25 cellular contexts compared by ENCODE assay signal in genomic region chr6:46549155-46549554, GRCh38. TPM values are rescaled to one million over a fixed set of nuclear protein-coding genes. Genes with fewer than 3 reads are reported as not detected.
DNase-seq lines count a peak whose midpoint lies in the region; ATAC-seq, FAIRE-seq and TF ChIP-seq lines count a peak whose summit lies in the region.
"Had no signal": no experiment of that assay in that cellular context is flagged by ENCODE, and none has a peak within 500 bp of the region (broad histone marks: within the 10 kb centered on the region; RNA-seq: fewer than 3 reads in every experiment).

No MANE protein-coding gene starts in this region.

- DNase-seq in Caki2 (ENCODE audit: low read depth) (peak; percentile 1), M059J (ENCODE audit: low read depth) (peak; percentile 8), bronchial epithelial cell (ENCODE audit: low read depth) (peak; percentile 4), cortex of kidney (lab: John Stamatoyannopoulos, UW) (no peak), tibial nerve (ENCODE audit: low spot score in 2 of 2) (no peak)
- DNase-seq: activated CD4-positive, alpha-beta T cell treated with anti-CD3 and anti-CD28 coated beads, Interleukin-2, amount 50 U/mL, for 4 hours; activated CD8-positive, alpha-beta memory T cell treated with anti-CD3 and anti-CD28 coated beads, Interleukin-2, amount 10 ng/mL, durations not matched to agents 7 days and 5 days; activated gamma-delta T cell treated with Interleukin-2 at 50 U/mL for 16 hours; activated naive CD8-positive, alpha-beta T cell treated with anti-CD3 and anti-CD28 coated beads, Interleukin-2, amount 50 U/mL, for 24 hours; activated T-cell treated with anti-CD3 and anti-CD28 coated beads, Interleukin-2, amount 50 U/mL, for 4 hours; DMS79; dorsolateral prefrontal cortex; H9; heart right ventricle; left colon; MV-4-11; NCI-H510A; ovary; PC-3; right cardiac atrium; transverse colon had no signal

- no peak for TF ChIP-seq RAD21 in neural cell (conservative IDR thresholded peaks at IDR 0.05)

- no peak for TF ChIP-seq POLR2A in tibial nerve (IDR thresholded peaks at IDR 0.05)

- TF ChIP-seq EP300 in neural cell (conservative IDR thresholded peaks at IDR 0.05; ENCODE audit: poor library complexity, severe bottlenecking) (peak; percentile 82), tibial nerve (IDR thresholded peaks at IDR 0.05) (no peak)

- H3K9me2 ChIP-seq in neural cell (ENCODE audit: insufficient read depth, low read length), result no peaks in the 10 kb centered on the region

- H3K9me3 ChIP-seq in neural cell (ENCODE audit: low read length), result no peaks in the 10 kb centered on the region
- H3K9me3 ChIP-seq in tibial nerve, result peaks cover 0 to 17% (median 3%) of the 10 kb centered on the region in 4 donors
- H3K9me3 ChIP-seq: ovary, transverse colon had no signal

- no peak for TF ChIP-seq CTCF in bronchial epithelial cell (IDR thresholded peaks at IDR 0.05; ENCODE audit: insufficient read depth, low read length, severe bottlenecking)
- TF ChIP-seq CTCF in neural cell (IDR thresholded peaks at IDR 0.05; ENCODE audit: poor library complexity, severe bottlenecking), result no peak
- no peak for TF ChIP-seq CTCF in tibial nerve (IDR thresholded peaks at IDR 0.05)

- no peak for ATAC-seq in HG03520 (IDR thresholded peaks at IDR 0.05; ENCODE audit: unreplicated experiment)
- ATAC-seq: activated CD8-positive, alpha-beta memory T cell treated with anti-CD3 and anti-CD28 coated beads, Interleukin-2, amount 10 ng/mL, durations not matched to agents 7 days and 5 days; activated naive CD8-positive, alpha-beta T cell treated with anti-CD3 and anti-CD28 coated beads, Interleukin-2, amount 50 U/mL, for 24 hours; activated T-cell treated with anti-CD3 and anti-CD28 coated beads, Interleukin-2, amount 50 U/mL, for 4 hours; left colon; PC-3; SK-N-SH treated with all-trans-retinoic acid at 6 μM for 48 hours had no signal

- H3K9ac ChIP-seq in neural cell (ENCODE audit: low read length), result no peak overlapping the region

- no peak for FAIRE-seq in bronchial epithelial cell (lab: Jason Lieb, UNC)
- FAIRE-seq: G401.6 had no signal

- no peaks in the 10 kb centered on the region for H4K20me1 ChIP-seq in neural cell (ENCODE audit: insufficient read depth)

- no peaks in the 10 kb centered on the region for H3K36me3 ChIP-seq in bronchial epithelial cell (ENCODE audit: control insufficient read depth, insufficient read depth, low read length)
- H3K36me3 ChIP-seq in neural cell (ENCODE audit: insufficient read depth, low read length), result no peaks in the 10 kb centered on the region
- H3K36me3 ChIP-seq in tibial nerve, result no peaks in the 10 kb centered on the region
- H3K36me3 ChIP-seq: heart right ventricle, ovary, transverse colon had no signal

- in situ Hi-C loops in Caki2 (cut with HindIII; ENCODE audit: low pct_unique_long_range_greater_than_20kb, low sequenced_read_pairs), result no loop called here

- H2AFZ ChIP-seq in neural cell (ENCODE audit: low read depth, low read length), result no peak overlapping the region

- no peaks in the 10 kb centered on the region for H3K4me1 ChIP-seq in tibial nerve
- H3K4me1 ChIP-seq: transverse colon had no signal

- H3K27me3 ChIP-seq in bronchial epithelial cell (ENCODE audit: control insufficient read depth, insufficient read depth, low read length) (no peaks in the 10 kb centered on the region), neural cell (ENCODE audit: insufficient read depth, low read depth, low read length) (no peaks in the 10 kb centered on the region), tibial nerve (no peaks in the 10 kb centered on the region)
- H3K27me3 ChIP-seq: dorsolateral prefrontal cortex, heart right ventricle, ovary, transverse colon had no signal

- no peak overlapping the region for H3K4me2 ChIP-seq in neural cell (ENCODE audit: low read length)

- no peak overlapping the region for H3K4me3 ChIP-seq in bronchial epithelial cell (ENCODE audit: low read depth, low read length)
- no peak overlapping the region for H3K4me3 ChIP-seq in neural cell (ENCODE audit: low read length)
- H3K4me3 ChIP-seq in tibial nerve, result no peak overlapping the region
- H3K4me3 ChIP-seq: dorsolateral prefrontal cortex, heart right ventricle, ovary, transverse colon had no signal

- no peak overlapping the region for H3K27ac ChIP-seq in neural cell (ENCODE audit: low read length)
- H3K27ac ChIP-seq in tibial nerve, result no peak overlapping the region
- H3K27ac ChIP-seq: dorsolateral prefrontal cortex, heart right ventricle, ovary, transverse colon had no signal

- H3K79me2 ChIP-seq in neural cell (replicated peaks; ENCODE audit: insufficient read depth, low read length), result no peaks in the 10 kb centered on the region

- H3F3A ChIP-seq in neural cell (ENCODE audit: insufficient read depth, low read length, poor library complexity, severe bottlenecking), result no peaks in the 10 kb centered on the region

TF ChIP-seq in neural cell, 6 proteins besides CTCF, POLR2A, EP300 and RAD21:
- no peak for TF ChIP-seq MXI1 (conservative IDR thresholded peaks at IDR 0.05; ENCODE audit: poor library complexity, severe bottlenecking)
- peak; percentile 79 for TF ChIP-seq POLR2AphosphoS5 (IDR thresholded peaks at IDR 0.05)

RNA-seq across cellular contexts. Expression of gene RCAN2, which starts 57.9 kb away (rescaled TPM):
- 1.8 TPM in 1 of 2 replicates, not detected in the other for total RNA-seq in Caki2 (2014; rRNA removed; shearing (Covaris generic); ENCODE audit: low replicate concordance)
- 2.3 and 2.7 TPM in 2 replicates for total RNA-seq in M059J (2014; rRNA removed; shearing (Covaris generic))
- total RNA-seq in bronchial epithelial cell, result under 0.01 TPM in 1 of 2 replicates, not detected in the other
- polyA plus RNA-seq in neural cell, result 37.4 and 38.9 TPM in 2 replicates
- 41.4 and 47.3 TPM in 2 replicates for polyA minus RNA-seq in neural cell
- 10 to 100 TPM in 3 of 4 donors, 1 to 10 TPM in 1; 6.6 to 19.4 (median 15.0) TPM for total RNA-seq in tibial nerve
- total RNA-seq: PC-3 had no signal

Comparison
In these comparisons a context has a peak if more than half of its experiments do, and no peak if none do; other contexts are left out.
1. DNase-seq: peak in Caki2 (single experiment), M059J (single experiment) and bronchial epithelial cell (single experiment); none in cortex of kidney (single experiment) and tibial nerve (0 of 2).